In the genomic region with DNA sequence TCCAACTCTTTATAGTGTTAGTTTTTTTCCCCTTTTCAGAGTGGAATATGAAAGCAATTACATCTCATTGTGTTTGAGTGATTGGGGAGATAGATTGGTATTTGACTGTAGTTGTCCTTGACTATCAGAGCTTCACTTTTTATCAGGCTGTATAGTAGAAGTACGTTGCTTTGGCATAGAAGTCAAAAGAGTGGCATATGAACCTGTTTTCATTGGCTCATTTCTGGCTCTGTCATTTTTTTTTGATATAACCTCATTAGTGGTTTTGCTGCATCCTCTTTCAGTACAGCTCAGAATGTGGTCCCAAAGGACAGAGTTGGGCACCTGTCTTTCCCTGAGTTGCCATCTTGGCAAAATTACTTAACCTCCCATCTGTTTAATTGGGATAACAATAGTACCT, we compare ENCODE assay signal across 1 cellular context.
TF ChIP-seq lines count a peak whose summit lies in the region.

No MANE protein-coding gene starts in this region.

TF ChIP-seq in HCT116, 20 proteins besides CTCF, POLR2A, EP300 and RAD21 (continued from another document):
- no peak for TF ChIP-seq CBX3 (IDR thresholded peaks at IDR 0.05; ENCODE audit: low read depth)
- TF ChIP-seq SRF (IDR thresholded peaks at IDR 0.05; ENCODE audit: low read depth): no peak
- TF ChIP-seq CEBPB (IDR thresholded peaks at IDR 0.05; ENCODE audit: low read depth): no peak
- no peak for TF ChIP-seq SP1 (IDR thresholded peaks at IDR 0.05; ENCODE audit: low read depth)
- no peak for TF ChIP-seq ATF3 (IDR thresholded peaks at IDR 0.05)
- no peak for TF ChIP-seq EZH2phosphoT487 (IDR thresholded peaks at IDR 0.05; ENCODE audit: borderline replicate concordance)
- no peak for TF ChIP-seq REST (IDR thresholded peaks at IDR 0.05; ENCODE audit: low read depth)
- TF ChIP-seq JUND (IDR thresholded peaks at IDR 0.05): no peak
